8 cellular contexts compared by ENCODE assay signal in the genomic region with DNA sequence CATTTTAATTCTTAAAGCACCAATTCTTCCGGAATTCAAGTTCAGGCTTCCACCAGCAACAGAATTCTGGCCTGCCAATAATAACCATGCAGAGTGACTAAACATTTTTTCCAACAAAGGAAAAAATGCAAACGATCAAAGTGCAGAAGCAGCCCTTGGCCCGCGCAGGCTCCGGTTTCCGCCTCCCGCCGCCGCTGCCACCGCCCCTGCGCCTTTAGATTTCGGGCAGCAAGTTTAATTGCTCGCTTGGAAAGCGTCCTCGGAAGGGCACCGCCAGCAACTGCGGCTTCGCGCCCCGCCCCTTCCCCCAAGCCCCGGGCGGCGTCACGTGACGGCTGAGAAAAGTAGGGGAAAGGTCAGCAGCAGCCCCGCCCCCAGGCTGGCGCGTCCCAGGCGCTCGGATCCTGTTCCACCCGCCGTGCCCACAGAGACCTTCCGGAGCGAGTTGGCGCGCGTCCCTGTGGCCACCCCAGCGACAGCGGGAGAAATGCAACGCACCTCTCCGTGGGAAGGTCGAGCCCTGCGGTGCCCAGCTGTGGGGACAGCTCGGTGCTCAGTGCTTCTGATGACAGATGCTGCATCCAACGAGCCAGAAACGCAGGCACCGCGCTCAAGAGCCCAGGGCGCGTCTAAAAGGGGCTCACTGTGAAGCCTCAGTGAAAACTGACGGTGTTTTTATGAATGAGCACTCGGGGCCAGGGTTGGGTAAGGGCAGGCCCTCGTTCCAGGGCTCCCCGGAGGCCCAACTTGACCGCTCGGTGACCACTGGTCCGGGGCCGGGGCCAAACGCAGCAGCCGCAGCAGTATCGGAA. TPM values are rescaled to one million over a fixed set of nuclear protein-coding genes. Genes with fewer than 3 reads are reported as not detected.
DNase-seq lines count a peak whose midpoint lies in the region; ATAC-seq lines count a peak whose summit lies in the region.

No MANE protein-coding gene starts in this region.

- peak; percentile 41 for ATAC-seq in GM21367 (IDR thresholded peaks at IDR 0.05; ENCODE audit: unreplicated experiment)
- peak; percentile 60 to 75 for ATAC-seq in naive thymus-derived CD8-positive, alpha-beta T cell
- ATAC-seq in stimulated activated memory B cell treated with anti-CD40 and anti-IgM and Interleukin-4, amounts not matched to agents 10 μg/mL and 1 μg/mL and 100 μg/mL, for 72 hours, result peak; percentile 83

- H3K4me1 ChIP-seq in Karpas-422 (ENCODE audit: low read length), result peaks cover 52% of the 10 kb centered on the region

- intact Hi-C loops in activated T-helper 2 cell treated with anti-CD3 and anti-CD28 coated beads, Interferon-gamma antibody, Interleukin-2, Interleukin-4, amounts not matched to agents 10 μg/mL and 5 μg/mL and 100 μg/mL, durations not matched to agents 14 hours and 24 hours and 36 hours (cut with micrococcal nuclease), result loop anchor here (1.0 to 2.0 kb wide), 2 partner anchors 88 to 209 kb away; a partner anchor contains a TSS

- peaks cover 3% of the 10 kb centered on the region for H3K36me3 Mint-ChIP-seq in activated T-helper 2 cell treated with anti-CD3 and anti-CD28 coated beads, Interferon-gamma antibody, Interleukin-2, Interleukin-4, amounts not matched to agents 10 μg/mL and 5 μg/mL and 100 μg/mL, durations not matched to agents 14 hours and 24 hours and 36 hours (ENCODE audit: low read depth)
- H3K36me3 Mint-ChIP-seq in naive thymus-derived CD8-positive, alpha-beta T cell, result no peaks in the 10 kb centered on the region
- no peaks in the 10 kb centered on the region for H3K36me3 Mint-ChIP-seq in stimulated activated memory B cell treated with anti-CD40 and anti-IgM and Interleukin-4, amounts not matched to agents 10 μg/mL and 1 μg/mL and 100 μg/mL, for 72 hours

- no peaks in the 10 kb centered on the region for H3K9me3 ChIP-seq in Karpas-422 (ENCODE audit: low read length)

- peak overlapping the region; percentile 70 for H3K4me3 ChIP-seq in Karpas-422 (ENCODE audit: low read length)

- peak overlapping the region; percentile 85 for H3K27ac ChIP-seq in Karpas-422 (ENCODE audit: low read length)

- DNase-seq in CMK (ENCODE audit: low read depth) (peak; percentile 92), Karpas-422 (peak; percentile 96), RPMI8226 (peak; percentile 99), fibroblast of peridontal ligament (ENCODE audit: extremely low read depth) (peak; percentile 89)
- DNase-seq in activated T-helper 2 cell treated with anti-CD3 and anti-CD28 coated beads, Interferon-gamma antibody, Interleukin-2, Interleukin-4, amounts not matched to agents 10 μg/mL and 5 μg/mL and 100 μg/mL, durations not matched to agents 14 hours and 24 hours and 36 hours (ENCODE audit: low spot score), result peak; percentile 92
- DNase-seq in naive thymus-derived CD8-positive, alpha-beta T cell, result peak; percentile 91 to 97 (median 94)

- H3K4me3 Mint-ChIP-seq in activated T-helper 2 cell treated with anti-CD3 and anti-CD28 coated beads, Interferon-gamma antibody, Interleukin-2, Interleukin-4, amounts not matched to agents 10 μg/mL and 5 μg/mL and 100 μg/mL, durations not matched to agents 14 hours and 24 hours and 36 hours (ENCODE audit: low read depth), result peak overlapping the region; percentile 82
- H3K4me3 Mint-ChIP-seq in naive thymus-derived CD8-positive, alpha-beta T cell, result peak overlapping the region; percentile 83 to 95 (median 89)
- peak overlapping the region; percentile 82 for H3K4me3 Mint-ChIP-seq in stimulated activated memory B cell treated with anti-CD40 and anti-IgM and Interleukin-4, amounts not matched to agents 10 μg/mL and 1 μg/mL and 100 μg/mL, for 72 hours

- H3K4me2 ChIP-seq in Karpas-422 (ENCODE audit: low read depth, low read length, poor library complexity, severe bottlenecking), result peak overlapping the region; percentile 81

- H3K27me3 ChIP-seq in Karpas-422 (ENCODE audit: low read length), result no peaks in the 10 kb centered on the region

- H3K27ac Mint-ChIP-seq in activated T-helper 2 cell treated with anti-CD3 and anti-CD28 coated beads, Interferon-gamma antibody, Interleukin-2, Interleukin-4, amounts not matched to agents 10 μg/mL and 5 μg/mL and 100 μg/mL, durations not matched to agents 14 hours and 24 hours and 36 hours, result peak overlapping the region; percentile 84
- H3K27ac Mint-ChIP-seq in naive thymus-derived CD8-positive, alpha-beta T cell, result peak overlapping the region; percentile 80 to 97 (median 94)
- H3K27ac Mint-ChIP-seq in stimulated activated memory B cell treated with anti-CD40 and anti-IgM and Interleukin-4, amounts not matched to agents 10 μg/mL and 1 μg/mL and 100 μg/mL, for 72 hours, result peak overlapping the region; percentile 91

- no peaks in the 10 kb centered on the region for H3K27me3 Mint-ChIP-seq in activated T-helper 2 cell treated with anti-CD3 and anti-CD28 coated beads, Interferon-gamma antibody, Interleukin-2, Interleukin-4, amounts not matched to agents 10 μg/mL and 5 μg/mL and 100 μg/mL, durations not matched to agents 14 hours and 24 hours and 36 hours (ENCODE audit: low read depth)
- no peaks in the 10 kb centered on the region for H3K27me3 Mint-ChIP-seq in naive thymus-derived CD8-positive, alpha-beta T cell
- H3K27me3 Mint-ChIP-seq in stimulated activated memory B cell treated with anti-CD40 and anti-IgM and Interleukin-4, amounts not matched to agents 10 μg/mL and 1 μg/mL and 100 μg/mL, for 72 hours, result no peaks in the 10 kb centered on the region

- 0 out of 2 replicates have a peak, but pooled peaks cover 6% of the 10 kb centered on the region for H3K79me2 ChIP-seq in Karpas-422 (ENCODE audit: low read length)

- POLR2A ChIA-PET in naive thymus-derived CD8-positive, alpha-beta T cell (lab: Charles Lee), result interaction anchor here (0.6 to 3.0 kb wide), 7 partner anchors 10 to 21 kb away, joined by 3 to 20 read pairs (median 6); no protein-coding TSS in a partner anchor

- no peaks in the 10 kb centered on the region for H3K9me3 Mint-ChIP-seq in activated T-helper 2 cell treated with anti-CD3 and anti-CD28 coated beads, Interferon-gamma antibody, Interleukin-2, Interleukin-4, amounts not matched to agents 10 μg/mL and 5 μg/mL and 100 μg/mL, durations not matched to agents 14 hours and 24 hours and 36 hours
- no peaks in the 10 kb centered on the region for H3K9me3 Mint-ChIP-seq in naive thymus-derived CD8-positive, alpha-beta T cell
- no peaks in the 10 kb centered on the region for H3K9me3 Mint-ChIP-seq in stimulated activated memory B cell treated with anti-CD40 and anti-IgM and Interleukin-4, amounts not matched to agents 10 μg/mL and 1 μg/mL and 100 μg/mL, for 72 hours

- no peaks in the 10 kb centered on the region for H4K20me1 ChIP-seq in Karpas-422 (ENCODE audit: insufficient read depth, low read depth, low read length)

- H3K9me2 ChIP-seq in Karpas-422 (replicated peaks; ENCODE audit: insufficient read depth, low read length), result no peaks in the 10 kb centered on the region

- peak overlapping the region; percentile 78 for H3K9ac ChIP-seq in Karpas-422 (ENCODE audit: low read length)

- H2AFZ ChIP-seq in Karpas-422 (ENCODE audit: low read length), result peak overlapping the region; percentile 40

- peaks cover 39% of the 10 kb centered on the region for H3K4me1 Mint-ChIP-seq in activated T-helper 2 cell treated with anti-CD3 and anti-CD28 coated beads, Interferon-gamma antibody, Interleukin-2, Interleukin-4, amounts not matched to agents 10 μg/mL and 5 μg/mL and 100 μg/mL, durations not matched to agents 14 hours and 24 hours and 36 hours (ENCODE audit: low read depth)
- H3K4me1 Mint-ChIP-seq in naive thymus-derived CD8-positive, alpha-beta T cell, result peaks cover 29 to 70% (median 61%) of the 10 kb centered on the region in 4 donors
- H3K4me1 Mint-ChIP-seq in stimulated activated memory B cell treated with anti-CD40 and anti-IgM and Interleukin-4, amounts not matched to agents 10 μg/mL and 1 μg/mL and 100 μg/mL, for 72 hours, result peaks cover 37% of the 10 kb centered on the region

- no peaks in the 10 kb centered on the region for H3K36me3 ChIP-seq in Karpas-422 (ENCODE audit: insufficient read depth, low read length)

RNA-seq across cellular contexts. Expression of a gene that starts 2.5 kb away (rescaled TPM):
- 13.1 and 15.2 TPM in 2 replicates for total RNA-seq in Karpas-422 (2014; rRNA removed; shearing (Covaris generic); ENCODE audit: low replicate concordance)
- total RNA-seq in activated T-helper 2 cell treated with anti-CD3 and anti-CD28 coated beads, Interferon-gamma antibody, Interleukin-2, Interleukin-4, amounts not matched to agents 10 μg/mL and 5 μg/mL and 100 μg/mL, durations not matched to agents 14 hours and 24 hours and 36 hours, result 45.5 and 46.6 TPM in 2 replicates
- 10 to 100 TPM; 23.3 to 34.4 TPM for total RNA-seq in naive thymus-derived CD8-positive, alpha-beta T cell
- polyA plus RNA-seq in naive thymus-derived CD8-positive, alpha-beta T cell, result 1 to 10 TPM; 3.1 to 4.7 (median 3.4) TPM

Comparison
In these comparisons a context has a peak if more than half of its experiments do, and no peak if none do; other contexts are left out.
1. Peak in every context shown above with its lines: DNase-seq, ATAC-seq, H3K4me3 ChIP-seq and H3K27ac ChIP-seq.